ENCODE assay signal across 1 cellular context in the genomic region with DNA sequence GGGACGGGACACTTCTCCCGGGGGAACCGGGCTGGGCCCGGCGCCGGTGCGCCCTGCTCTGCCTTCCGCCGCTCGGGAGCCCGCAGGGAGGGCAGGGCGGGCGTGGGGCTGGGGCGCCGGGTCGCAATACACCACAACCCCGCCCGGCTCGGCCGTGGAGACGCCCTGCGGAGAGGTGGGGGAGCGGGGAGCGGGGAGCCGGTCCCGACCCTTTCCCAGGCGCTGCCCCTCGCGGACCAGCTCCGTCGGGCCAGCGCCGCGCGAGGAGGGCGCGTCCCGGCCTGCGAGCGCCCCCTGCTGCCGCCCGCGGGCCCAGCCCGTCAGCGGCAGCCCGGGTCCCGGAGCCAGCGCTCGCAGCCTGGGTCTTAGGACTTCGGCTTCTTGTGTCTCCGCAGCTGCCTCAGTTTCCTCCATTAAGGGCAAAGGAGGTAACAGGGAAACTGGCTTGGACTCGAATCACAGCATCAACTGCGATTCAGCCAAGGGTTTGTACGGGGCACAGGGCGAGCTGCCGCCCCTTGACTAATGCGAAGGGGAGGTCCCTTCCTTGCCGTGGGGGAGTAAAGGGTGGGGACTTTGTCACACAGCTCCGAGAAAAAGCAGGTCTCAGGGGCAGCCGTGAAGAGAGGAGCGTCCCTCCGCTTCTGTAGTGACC.
A peak's percentile ranks its signal among the peaks of the same experiment; 100 is the strongest.
TF ChIP-seq lines count a peak whose summit lies in the region.

No MANE protein-coding gene starts in this region.

TF ChIP-seq in HepG2, 621 proteins besides CTCF, POLR2A, EP300 and RAD21 (continued from another document and continues in another):
- TF ChIP-seq, protein P1, sequence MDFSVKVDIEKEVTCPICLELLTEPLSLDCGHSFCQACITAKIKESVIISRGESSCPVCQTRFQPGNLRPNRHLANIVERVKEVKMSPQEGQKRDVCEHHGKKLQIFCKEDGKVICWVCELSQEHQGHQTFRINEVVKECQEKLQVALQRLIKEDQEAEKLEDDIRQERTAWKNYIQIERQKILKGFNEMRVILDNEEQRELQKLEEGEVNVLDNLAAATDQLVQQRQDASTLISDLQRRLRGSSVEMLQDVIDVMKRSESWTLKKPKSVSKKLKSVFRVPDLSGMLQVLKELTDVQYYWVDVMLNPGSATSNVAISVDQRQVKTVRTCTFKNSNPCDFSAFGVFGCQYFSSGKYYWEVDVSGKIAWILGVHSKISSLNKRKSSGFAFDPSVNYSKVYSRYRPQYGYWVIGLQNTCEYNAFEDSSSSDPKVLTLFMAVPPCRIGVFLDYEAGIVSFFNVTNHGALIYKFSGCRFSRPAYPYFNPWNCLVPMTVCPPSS (IDR thresholded peaks at IDR 0.05) = no peak
- no peak for TF ChIP-seq MYNN (CRISPR knock-in tag; IDR thresholded peaks at IDR 0.05; ENCODE audit: low read depth)
- TF ChIP-seq TGIF2 (CRISPR knock-in tag; IDR thresholded peaks at IDR 0.05) = 0 out of 2 replicates have a peak, but pooled peaks have one; percentile 31
- TF ChIP-seq ZNF572 (CRISPR knock-in tag; IDR thresholded peaks at IDR 0.05) = 0 out of 2 replicates have a peak, but pooled peaks have one; percentile 22
- no peak for TF ChIP-seq GABPB1 (CRISPR knock-in tag; IDR thresholded peaks at IDR 0.05)
- TF ChIP-seq BCL6 (CRISPR knock-in tag; IDR thresholded peaks at IDR 0.05) = no peak
- peak; percentile 11 for TF ChIP-seq SKI (IDR thresholded peaks at IDR 0.05; ENCODE audit: partially characterized antibody)
- TF ChIP-seq LCORL (IDR thresholded peaks at IDR 0.05) = no peak
- 0 out of 2 replicates have a peak, but pooled peaks have one; percentile 17 for TF ChIP-seq LCORL (CRISPR knock-in tag; IDR thresholded peaks at IDR 0.05)
- TF ChIP-seq CBX1 (IDR thresholded peaks at IDR 0.05; ENCODE audit: low read depth) = no peak
- TF ChIP-seq ZNF709 (CRISPR knock-in tag; IDR thresholded peaks at IDR 0.05) = 0 out of 2 replicates have a peak, but pooled peaks have one; percentile 1
- peak; percentile 63; the same call in 1 of the 2 replicates for TF ChIP-seq MEIS2 (CRISPR knock-in tag; IDR thresholded peaks at IDR 0.05)
- TF ChIP-seq, protein P2, sequence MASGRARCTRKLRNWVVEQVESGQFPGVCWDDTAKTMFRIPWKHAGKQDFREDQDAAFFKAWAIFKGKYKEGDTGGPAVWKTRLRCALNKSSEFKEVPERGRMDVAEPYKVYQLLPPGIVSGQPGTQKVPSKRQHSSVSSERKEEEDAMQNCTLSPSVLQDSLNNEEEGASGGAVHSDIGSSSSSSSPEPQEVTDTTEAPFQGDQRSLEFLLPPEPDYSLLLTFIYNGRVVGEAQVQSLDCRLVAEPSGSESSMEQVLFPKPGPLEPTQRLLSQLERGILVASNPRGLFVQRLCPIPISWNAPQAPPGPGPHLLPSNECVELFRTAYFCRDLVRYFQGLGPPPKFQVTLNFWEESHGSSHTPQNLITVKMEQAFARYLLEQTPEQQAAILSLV (CRISPR knock-in tag; IDR thresholded peaks at IDR 0.05; ENCODE audit: borderline replicate concordance) = peak; percentile 35; the same call in 1 of the 2 replicates
- TF ChIP-seq GTF3A (CRISPR knock-in tag; conservative IDR thresholded peaks at IDR 0.05) = peak; percentile 70; the same call in 1 of the 2 replicates
- no peak for TF ChIP-seq JARID2 (CRISPR knock-in tag; IDR thresholded peaks at IDR 0.05; ENCODE audit: insufficient replicate concordance)
- no peak for TF ChIP-seq PAWR (CRISPR knock-in tag; IDR thresholded peaks at IDR 0.05; ENCODE audit: borderline replicate concordance)
- no peak for TF ChIP-seq SNAI1 (CRISPR knock-in tag; IDR thresholded peaks at IDR 0.05; ENCODE audit: borderline replicate concordance)
- TF ChIP-seq ZNF326 (CRISPR knock-in tag; IDR thresholded peaks at IDR 0.05; ENCODE audit: borderline replicate concordance) = no peak
- TF ChIP-seq, protein P3, sequence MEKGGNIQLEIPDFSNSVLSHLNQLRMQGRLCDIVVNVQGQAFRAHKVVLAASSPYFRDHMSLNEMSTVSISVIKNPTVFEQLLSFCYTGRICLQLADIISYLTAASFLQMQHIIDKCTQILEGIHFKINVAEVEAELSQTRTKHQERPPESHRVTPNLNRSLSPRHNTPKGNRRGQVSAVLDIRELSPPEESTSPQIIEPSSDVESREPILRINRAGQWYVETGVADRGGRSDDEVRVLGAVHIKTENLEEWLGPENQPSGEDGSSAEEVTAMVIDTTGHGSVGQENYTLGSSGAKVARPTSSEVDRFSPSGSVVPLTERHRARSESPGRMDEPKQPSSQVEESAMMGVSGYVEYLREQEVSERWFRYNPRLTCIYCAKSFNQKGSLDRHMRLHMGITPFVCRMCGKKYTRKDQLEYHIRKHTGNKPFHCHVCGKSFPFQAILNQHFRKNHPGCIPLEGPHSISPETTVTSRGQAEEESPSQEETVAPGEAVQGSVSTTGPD (CRISPR knock-in tag; IDR thresholded peaks at IDR 0.05) = no peak
- TF ChIP-seq HDAC2 (CRISPR knock-in tag; IDR thresholded peaks at IDR 0.05) = no peak
- TF ChIP-seq ATAD3A (CRISPR knock-in tag; IDR thresholded peaks at IDR 0.05) = no peak
- peak; percentile 27; the same call in 1 of the 2 replicates for TF ChIP-seq NRL (CRISPR knock-in tag; IDR thresholded peaks at IDR 0.05; ENCODE audit: borderline replicate concordance)
- TF ChIP-seq, protein P4, sequence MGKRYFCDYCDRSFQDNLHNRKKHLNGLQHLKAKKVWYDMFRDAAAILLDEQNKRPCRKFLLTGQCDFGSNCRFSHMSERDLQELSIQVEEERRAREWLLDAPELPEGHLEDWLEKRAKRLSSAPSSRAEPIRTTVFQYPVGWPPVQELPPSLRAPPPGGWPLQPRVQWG (CRISPR knock-in tag; IDR thresholded peaks at IDR 0.05; ENCODE audit: borderline replicate concordance, low read depth) = no peak
- TF ChIP-seq BCLAF1 (IDR thresholded peaks at IDR 0.05) = no peak
- TF ChIP-seq, protein P5, sequence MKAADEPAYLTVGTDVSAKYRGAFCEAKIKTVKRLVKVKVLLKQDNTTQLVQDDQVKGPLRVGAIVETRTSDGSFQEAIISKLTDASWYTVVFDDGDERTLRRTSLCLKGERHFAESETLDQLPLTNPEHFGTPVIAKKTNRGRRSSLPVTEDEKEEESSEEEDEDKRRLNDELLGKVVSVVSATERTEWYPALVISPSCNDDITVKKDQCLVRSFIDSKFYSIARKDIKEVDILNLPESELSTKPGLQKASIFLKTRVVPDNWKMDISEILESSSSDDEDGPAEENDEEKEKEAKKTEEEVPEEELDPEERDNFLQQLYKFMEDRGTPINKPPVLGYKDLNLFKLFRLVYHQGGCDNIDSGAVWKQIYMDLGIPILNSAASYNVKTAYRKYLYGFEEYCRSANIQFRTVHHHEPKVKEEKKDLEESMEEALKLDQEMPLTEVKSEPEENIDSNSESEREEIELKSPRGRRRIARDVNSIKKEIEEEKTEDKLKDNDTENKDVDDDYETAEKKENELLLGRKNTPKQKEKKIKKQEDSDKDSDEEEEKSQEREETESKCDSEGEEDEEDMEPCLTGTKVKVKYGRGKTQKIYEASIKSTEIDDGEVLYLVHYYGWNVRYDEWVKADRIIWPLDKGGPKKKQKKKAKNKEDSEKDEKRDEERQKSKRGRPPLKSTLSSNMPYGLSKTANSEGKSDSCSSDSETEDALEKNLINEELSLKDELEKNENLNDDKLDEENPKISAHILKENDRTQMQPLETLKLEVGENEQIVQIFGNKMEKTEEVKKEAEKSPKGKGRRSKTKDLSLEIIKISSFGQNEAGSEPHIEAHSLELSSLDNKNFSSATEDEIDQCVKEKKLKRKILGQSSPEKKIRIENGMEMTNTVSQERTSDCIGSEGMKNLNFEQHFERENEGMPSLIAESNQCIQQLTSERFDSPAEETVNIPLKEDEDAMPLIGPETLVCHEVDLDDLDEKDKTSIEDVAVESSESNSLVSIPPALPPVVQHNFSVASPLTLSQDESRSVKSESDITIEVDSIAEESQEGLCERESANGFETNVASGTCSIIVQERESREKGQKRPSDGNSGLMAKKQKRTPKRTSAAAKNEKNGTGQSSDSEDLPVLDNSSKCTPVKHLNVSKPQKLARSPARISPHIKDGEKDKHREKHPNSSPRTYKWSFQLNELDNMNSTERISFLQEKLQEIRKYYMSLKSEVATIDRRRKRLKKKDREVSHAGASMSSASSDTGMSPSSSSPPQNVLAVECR (CRISPR knock-in tag; IDR thresholded peaks at IDR 0.05; ENCODE audit: borderline replicate concordance) = peak; percentile 28; the same call in 1 of the 2 replicates
- TF ChIP-seq ZNF552 (CRISPR knock-in tag; IDR thresholded peaks at IDR 0.05; ENCODE audit: borderline replicate concordance) = no peak
- no peak for TF ChIP-seq ZNF619 (CRISPR knock-in tag; IDR thresholded peaks at IDR 0.05)
- peak; percentile 73; the same call in 1 of the 2 replicates for TF ChIP-seq ZSCAN25 (CRISPR knock-in tag; IDR thresholded peaks at IDR 0.05)
- TF ChIP-seq SRY (CRISPR knock-in tag; IDR thresholded peaks at IDR 0.05) = peak; percentile 88; the same call in 1 of the 2 replicates
- TF ChIP-seq ZNF225 (CRISPR knock-in tag; IDR thresholded peaks at IDR 0.05) = no peak
- no peak for TF ChIP-seq CEBPZ (IDR thresholded peaks at IDR 0.05; ENCODE audit: low read length)
- TF ChIP-seq MXI1 (IDR thresholded peaks at IDR 0.05; ENCODE audit: borderline replicate concordance, low read depth, low read length) = peak; percentile 39; the same call in 1 of the 3 replicates
- no peak for TF ChIP-seq ZNF331 (CRISPR knock-in tag; IDR thresholded peaks at IDR 0.05)
- no peak for TF ChIP-seq KLF16 (CRISPR knock-in tag; IDR thresholded peaks at IDR 0.05)
- TF ChIP-seq ZNF292 (CRISPR knock-in tag; IDR thresholded peaks at IDR 0.05; ENCODE audit: borderline replicate concordance, low read depth) = no peak
- TF ChIP-seq, protein P6, sequence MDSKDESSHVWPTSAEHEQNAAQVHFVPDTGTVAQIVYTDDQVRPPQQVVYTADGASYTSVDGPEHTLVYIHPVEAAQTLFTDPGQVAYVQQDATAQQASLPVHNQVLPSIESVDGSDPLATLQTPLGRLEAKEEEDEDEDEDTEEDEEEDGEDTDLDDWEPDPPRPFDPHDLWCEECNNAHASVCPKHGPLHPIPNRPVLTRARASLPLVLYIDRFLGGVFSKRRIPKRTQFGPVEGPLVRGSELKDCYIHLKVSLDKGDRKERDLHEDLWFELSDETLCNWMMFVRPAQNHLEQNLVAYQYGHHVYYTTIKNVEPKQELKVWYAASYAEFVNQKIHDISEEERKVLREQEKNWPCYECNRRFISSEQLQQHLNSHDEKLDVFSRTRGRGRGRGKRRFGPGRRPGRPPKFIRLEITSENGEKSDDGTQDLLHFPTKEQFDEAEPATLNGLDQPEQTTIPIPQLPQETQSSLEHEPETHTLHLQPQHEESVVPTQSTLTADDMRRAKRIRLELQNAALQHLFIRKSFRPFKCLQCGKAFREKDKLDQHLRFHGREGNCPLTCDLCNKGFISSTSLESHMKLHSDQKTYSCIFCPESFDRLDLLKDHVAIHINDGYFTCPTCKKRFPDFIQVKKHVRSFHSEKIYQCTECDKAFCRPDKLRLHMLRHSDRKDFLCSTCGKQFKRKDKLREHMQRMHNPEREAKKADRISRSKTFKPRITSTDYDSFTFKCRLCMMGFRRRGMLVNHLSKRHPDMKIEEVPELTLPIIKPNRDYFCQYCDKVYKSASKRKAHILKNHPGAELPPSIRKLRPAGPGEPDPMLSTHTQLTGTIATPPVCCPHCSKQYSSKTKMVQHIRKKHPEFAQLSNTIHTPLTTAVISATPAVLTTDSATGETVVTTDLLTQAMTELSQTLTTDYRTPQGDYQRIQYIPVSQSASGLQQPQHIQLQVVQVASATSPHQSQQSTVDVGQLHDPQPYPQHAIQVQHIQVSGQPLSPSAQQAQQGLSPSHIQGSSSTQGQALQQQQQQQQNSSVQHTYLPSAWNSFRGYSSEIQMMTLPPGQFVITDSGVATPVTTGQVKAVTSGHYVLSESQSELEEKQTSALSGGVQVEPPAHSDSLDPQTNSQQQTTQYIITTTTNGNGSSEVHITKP (CRISPR knock-in tag; IDR thresholded peaks at IDR 0.05; ENCODE audit: low read depth) = no peak
- no peak for TF ChIP-seq ZMYM4 (CRISPR knock-in tag; IDR thresholded peaks at IDR 0.05)
- TF ChIP-seq ZFX (CRISPR knock-in tag; IDR thresholded peaks at IDR 0.05; ENCODE audit: low read depth) = peak; percentile 22; the same call in 1 of the 2 replicates
- peak; percentile 19; the same call in 1 of the 2 replicates for TF ChIP-seq SALL1 (CRISPR knock-in tag; IDR thresholded peaks at IDR 0.05)
- TF ChIP-seq JDP2 (CRISPR knock-in tag; IDR thresholded peaks at IDR 0.05; ENCODE audit: borderline replicate concordance) = no peak
- no peak for TF ChIP-seq MAZ (IDR thresholded peaks at IDR 0.05; ENCODE audit: borderline replicate concordance, low read depth, low read length)
- TF ChIP-seq MAZ (CRISPR knock-in tag; IDR thresholded peaks at IDR 0.05; ENCODE audit: low read depth) = peak; percentile 71
